In the genomic region with DNA sequence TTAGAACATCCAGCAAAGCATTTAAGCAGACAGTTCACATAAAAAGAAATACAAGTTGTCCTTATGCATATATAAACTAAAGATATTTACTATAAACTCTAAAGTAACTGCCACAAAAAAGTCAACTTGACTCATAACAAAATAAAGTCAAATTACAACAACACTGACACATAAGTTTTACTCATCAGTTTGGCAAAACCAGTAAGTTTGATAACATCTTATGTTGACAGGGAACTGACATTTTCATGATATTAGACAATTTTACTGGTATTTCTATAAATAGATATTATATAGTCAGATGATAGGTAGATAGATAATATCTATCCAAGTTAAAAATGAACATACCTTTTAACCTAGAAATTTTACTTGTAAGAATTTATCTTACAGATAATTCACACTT, we compare ENCODE assay signal across 27 cellular contexts. TPM values are rescaled to one million over a fixed set of nuclear protein-coding genes. Genes with fewer than 3 reads are reported as not detected.
"Had no signal": no experiment of that assay in that cellular context is flagged by ENCODE, and none has a peak within 500 bp of the region (broad histone marks: within the 10 kb centered on the region; RNA-seq: fewer than 3 reads in every experiment).

No MANE protein-coding gene starts in this region.

- H3K9me3 ChIP-seq: ascending aorta had no signal

- H3K27ac ChIP-seq: ascending aorta, SJSA1 had no signal

- H3K4me3 ChIP-seq: ascending aorta, SJSA1 had no signal

- H3K4me1 ChIP-seq: ascending aorta, SJSA1 had no signal

- H3K36me3 ChIP-seq: ascending aorta, SJSA1 had no signal

- DNase-seq: activated CD4-positive, alpha-beta T cell treated with anti-CD3 and anti-CD28 coated beads, Interleukin-2, amount 10 ng/mL, durations not matched to agents 24 days and 14 days; activated CD4-positive, alpha-beta T cell treated with anti-CD3 and anti-CD28 coated beads, Interleukin-2, amount 50 U/mL, for 4 hours; activated CD8-positive, alpha-beta T cell treated with anti-CD3 and anti-CD28 coated beads for 36 hours; activated gamma-delta T cell; activated naive CD4-positive, alpha-beta T cell treated with Interleukin-2 at 50 U/mL for 16 hours; activated naive CD8-positive, alpha-beta T cell treated with anti-CD3 and anti-CD28 coated beads, Interleukin-2, amount 10 ng/mL, durations not matched to agents 7 days and 5 days; activated T-cell treated with anti-CD3 and anti-CD28 coated beads, Interleukin-2, amount 50 U/mL, for 24 hours; amygdala; Karpas-422; KBM-7; MM.1S; MV-4-11; NCI-H1092; NCI-H1436 treated with DMSO at 0.1 percent for 48 hours; NCI-H1694 treated with DMSO at 0.1 percent for 48 hours; NCI-H2029; NCI-H510A; NCI-H526; NCI-H748 treated with DMSO at 0.1 percent for 48 hours; NK-92 treated with Interleukin-12 subunit alpha and Interleukin-12 subunit beta, amount 100 ng/mL, for 24 hours; SHP77; SW 1271; T-helper 1 cell; T-helper 2 cell; T-helper 9 cell had no signal

- ATAC-seq: activated CD8-positive, alpha-beta T cell treated with anti-CD3 and anti-CD28 coated beads for 36 hours had no signal

- H3K27me3 ChIP-seq: ascending aorta had no signal

RNA-seq across cellular contexts. Expression of gene TSLP, which starts 9.9 kb away (rescaled TPM):
- total RNA-seq: ascending aorta had no signal
